In the genomic region with DNA sequence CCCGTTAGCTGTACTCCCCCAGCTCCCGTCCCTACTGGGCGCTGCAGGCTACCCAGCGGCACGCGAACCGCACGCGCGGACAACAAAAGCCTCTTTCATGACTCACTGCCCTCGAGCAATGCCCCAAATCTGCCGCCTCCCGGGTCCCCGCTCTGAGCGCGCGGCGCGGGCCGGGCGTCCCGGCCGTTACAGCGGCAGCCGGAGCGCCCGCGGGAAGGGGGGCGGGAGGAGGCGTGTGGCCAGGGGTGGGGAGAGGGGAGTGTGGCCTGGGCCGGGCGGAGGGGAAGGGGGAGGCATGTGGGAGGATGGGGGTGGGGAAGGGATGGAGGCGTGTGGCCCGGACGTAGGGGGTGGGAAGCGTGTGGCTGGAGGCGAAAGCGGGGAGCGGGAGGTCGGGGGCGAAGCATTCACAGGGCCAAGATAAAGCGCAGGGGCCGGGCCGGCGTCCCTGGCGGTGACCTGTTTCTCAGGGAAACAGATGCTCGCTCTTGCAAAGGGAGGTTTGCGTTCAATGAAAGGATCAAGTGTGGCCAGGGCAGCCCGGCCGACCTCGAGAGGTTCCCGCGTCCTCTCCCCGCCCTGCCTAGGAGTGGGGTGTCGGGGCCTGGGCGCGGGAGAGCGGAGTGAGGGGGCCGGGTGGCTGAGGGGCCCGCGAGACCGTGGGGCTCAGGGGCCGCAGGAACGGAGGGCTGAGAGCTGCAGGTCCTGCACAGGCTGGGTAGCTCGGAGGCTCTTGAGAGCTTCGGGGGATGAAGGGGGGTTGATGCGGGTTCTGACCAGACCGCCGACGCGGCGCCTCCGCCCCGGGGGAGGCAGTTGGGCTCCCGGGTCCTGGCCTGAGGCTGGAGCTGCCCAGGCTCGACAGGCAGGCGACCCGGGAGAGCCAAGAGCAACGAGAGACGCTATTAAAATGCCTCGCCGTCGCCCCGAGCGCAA, we compare ENCODE assay signal across 10 cellular contexts. TPM values are rescaled to one million over a fixed set of nuclear protein-coding genes. Genes with fewer than 3 reads are reported as not detected.
DNase-seq lines count a peak whose midpoint lies in the region; ATAC-seq and TF ChIP-seq lines count a peak whose summit lies in the region.
"Had no signal": no experiment of that assay in that cellular context is flagged by ENCODE, and none has a peak within 500 bp of the region (broad histone marks: within the 10 kb centered on the region; RNA-seq: fewer than 3 reads in every experiment).

No MANE protein-coding gene starts in this region.

- peaks cover 52 to 91% (median 65%) of the 10 kb centered on the region in 3 donors for H3K27me3 ChIP-seq in sigmoid colon
- peaks cover 0 to 2% of the 10 kb centered on the region in 2 donors for H3K27me3 ChIP-seq in aorta (ENCODE audit: control insufficient read depth in 1 of 2, insufficient read depth in 2 of 2, low read length in 1 of 2)

- H3K9me3 ChIP-seq in sigmoid colon (no peaks in the 10 kb centered on the region), aorta (ENCODE audit: control insufficient read depth, low read length) (no peaks in the 10 kb centered on the region)

- no peak overlapping the region for H3K27ac ChIP-seq in sigmoid colon
- no peak overlapping the region for H3K27ac ChIP-seq in aorta (ENCODE audit: low read depth in 1 of 2, low read length in 2 of 2)
- H3K27ac ChIP-seq: 22Rv1, epithelial cell of prostate had no signal

- no peak for TF ChIP-seq EP300 in sigmoid colon (IDR thresholded peaks at IDR 0.05)

- intact Hi-C loops in sigmoid colon (cut with DNase I): no loop called here
- intact Hi-C loops in aorta (cut with DNase I): no loop called here

- peaks cover 29% of the 10 kb centered on the region for H3K27me3 Mint-ChIP-seq in endothelial cell (ENCODE audit: unreplicated experiment)

- H3K4me3 ChIP-seq in sigmoid colon (peak overlapping the region in 3 of 4 donors; percentile 12 to 28 (median 19)), aorta (ENCODE audit: low read length in 2 of 2) (no peak overlapping the region)

- H3K4me1 ChIP-seq in sigmoid colon (peaks cover 0 to 40% (median 27%) of the 10 kb centered on the region in 4 donors), aorta (ENCODE audit: control insufficient read depth in 1 of 2, insufficient read depth in 2 of 2, low read length in 2 of 2) (no peaks in the 10 kb centered on the region)

- H3K36me3 ChIP-seq in sigmoid colon (no peaks in the 10 kb centered on the region), aorta (ENCODE audit: control insufficient read depth in 1 of 2, insufficient read depth in 2 of 2, low read length in 1 of 2) (no peaks in the 10 kb centered on the region)

- ATAC-seq in aorta (ENCODE audit: low FRiP score): no peak
- ATAC-seq in GM19023 (IDR thresholded peaks at IDR 0.05; ENCODE audit: unreplicated experiment): no peak
- no peak for ATAC-seq in HG03159 (IDR thresholded peaks at IDR 0.05; ENCODE audit: unreplicated experiment)

- no peak overlapping the region for H3K27ac Mint-ChIP-seq in endothelial cell (ENCODE audit: unreplicated experiment)

- peaks cover 30% of the 10 kb centered on the region for H3K4me1 Mint-ChIP-seq in endothelial cell (ENCODE audit: unreplicated experiment)

- H3K9me3 Mint-ChIP-seq in endothelial cell (ENCODE audit: unreplicated experiment): no peaks in the 10 kb centered on the region

- TF ChIP-seq POLR2A in sigmoid colon (IDR thresholded peaks at IDR 0.05): no peak

- peak overlapping the region; percentile 70 for H3K4me3 Mint-ChIP-seq in endothelial cell (ENCODE audit: unreplicated experiment)

- peaks cover 5% of the 10 kb centered on the region for H3K36me3 Mint-ChIP-seq in endothelial cell (ENCODE audit: low read depth, unreplicated experiment)

- 2 to 7% methylated on average over 85 of the region's 85 CpGs for WGBS in sigmoid colon, 2 donors
- 1% methylated on average over 74 to 85 of the region's 85 CpGs for WGBS in aorta, 2 donors

- TF ChIP-seq CTCF in endothelial cell (IDR thresholded peaks at IDR 0.05; ENCODE audit: unreplicated experiment) (no peak), sigmoid colon (IDR thresholded peaks at IDR 0.05) (no peak)

- DNase-seq in DMS 273 (lab: John Stamatoyannopoulos, UW; ENCODE audit: unreplicated experiment) (peak; percentile 76), DMS 273 treated with DMSO at 0.1 percent for 48 hours (lab: John Stamatoyannopoulos, UW) (no peak), RPMI7951 (ENCODE audit: low read depth) (peak; percentile 68), endothelial cell (ENCODE audit: low spot score) (no peak), sigmoid colon (peak; percentile 63), aorta (no peak)

RNA-seq across cellular contexts. Expression of a gene that starts 3.5 kb away (rescaled TPM):
- total RNA-seq in RPMI7951 (2014; rRNA removed; shearing (Covaris generic)): not detected in 2 replicates
- total RNA-seq in endothelial cell (ENCODE audit: unreplicated experiment) (not detected), sigmoid colon (not detected), aorta (not detected)
- polyA plus RNA-seq in sigmoid colon (1 to 10 TPM in 2 of 3 donors, under 1 TPM in 1; 0.39 to 3.6 (median 2.3) TPM), aorta (1 to 10 TPM in 1 of 2 donors, not detected in 1; 1.5 TPM)

RNA-seq across cellular contexts. Expression of a gene that starts 26.9 kb away (rescaled TPM):
- total RNA-seq in RPMI7951 (2014; rRNA removed; shearing (Covaris generic)): 0.12 TPM in 1 of 2 replicates, not detected in the other
- 0.08 TPM for total RNA-seq in endothelial cell (ENCODE audit: unreplicated experiment)
- total RNA-seq in sigmoid colon: not detected
- under 1 TPM in 1 of 3 donors, not detected in 2; 0.09 TPM for polyA plus RNA-seq in sigmoid colon
- total RNA-seq in aorta: not detected
- polyA plus RNA-seq in aorta: under 1 TPM; 0.13 to 0.38 TPM

Comparison
In these comparisons a context has a peak if more than half of its experiments do, and no peak if none do; other contexts are left out.
1. DNase-seq: peak in DMS 273 (single experiment), RPMI7951 (single experiment) and sigmoid colon (single experiment); none in DMS 273 treated with DMSO at 0.1 percent for 48 hours (single experiment), endothelial cell (single experiment) and aorta (0 of 2).
2. H3K4me3 ChIP-seq: peak in sigmoid colon (3 of 4); none in aorta (0 of 2).